In the genomic region with DNA sequence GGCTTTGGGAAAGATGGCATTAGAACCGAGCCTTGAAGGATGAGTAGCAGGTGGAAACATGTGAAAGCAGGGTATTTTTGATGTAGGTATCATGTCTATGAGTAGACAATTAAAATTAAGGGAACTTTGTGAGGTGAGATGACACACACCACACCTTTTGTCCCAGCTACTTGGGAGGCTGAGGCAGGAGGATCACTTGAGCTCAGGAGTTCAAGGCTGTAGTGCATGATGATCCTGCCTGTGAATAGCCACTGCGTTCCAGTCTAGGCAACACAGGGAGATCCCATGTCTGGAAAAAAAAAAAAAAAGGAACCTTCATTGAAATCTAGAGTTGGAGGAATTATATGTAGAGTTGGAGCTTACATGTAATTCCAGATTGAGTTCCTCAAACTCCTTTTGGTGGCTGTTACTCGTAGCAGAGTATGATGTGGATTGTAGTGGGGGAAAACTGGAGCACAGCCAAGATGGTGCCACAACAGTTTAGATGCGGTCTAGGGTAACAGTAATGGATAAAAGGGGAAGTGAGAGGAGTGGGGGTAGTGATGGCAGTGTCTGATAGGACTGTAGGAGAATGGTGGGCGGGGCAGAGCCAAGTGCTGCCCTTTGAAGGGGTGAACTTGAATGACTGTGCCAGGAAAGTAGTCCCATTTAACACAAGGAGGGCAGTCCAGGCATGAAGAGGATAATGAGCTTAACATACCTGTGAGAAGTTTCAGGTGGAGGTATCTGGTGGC, we compare ENCODE assay signal across 1 cellular context.
A peak's percentile ranks its signal among the peaks of the same experiment; 100 is the strongest.
TF ChIP-seq lines count a peak whose summit lies in the region.

No MANE protein-coding gene starts in this region.

TF ChIP-seq in GM12878, 131 proteins besides CTCF, POLR2A, EP300 and RAD21 (continued from another document and continues in another):
- TF ChIP-seq, protein P1, sequence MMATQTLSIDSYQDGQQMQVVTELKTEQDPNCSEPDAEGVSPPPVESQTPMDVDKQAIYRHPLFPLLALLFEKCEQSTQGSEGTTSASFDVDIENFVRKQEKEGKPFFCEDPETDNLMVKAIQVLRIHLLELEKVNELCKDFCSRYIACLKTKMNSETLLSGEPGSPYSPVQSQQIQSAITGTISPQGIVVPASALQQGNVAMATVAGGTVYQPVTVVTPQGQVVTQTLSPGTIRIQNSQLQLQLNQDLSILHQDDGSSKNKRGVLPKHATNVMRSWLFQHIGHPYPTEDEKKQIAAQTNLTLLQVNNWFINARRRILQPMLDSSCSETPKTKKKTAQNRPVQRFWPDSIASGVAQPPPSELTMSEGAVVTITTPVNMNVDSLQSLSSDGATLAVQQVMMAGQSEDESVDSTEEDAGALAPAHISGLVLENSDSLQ (IDR thresholded peaks at IDR 0.05): peak; percentile 25; the same call in 1 of the 2 replicates
- TF ChIP-seq PML (IDR thresholded peaks at IDR 0.05; ENCODE audit: low read length): no peak
- peak; percentile 79 for TF ChIP-seq SMAD1 (IDR thresholded peaks at IDR 0.05; ENCODE audit: low read depth, partially characterized antibody)
- TF ChIP-seq EED (IDR thresholded peaks at IDR 0.05; ENCODE audit: low read depth): peak; percentile 85
- peak; percentile 39; the same call in 1 of the 2 replicates for TF ChIP-seq YY1 (IDR thresholded peaks at IDR 0.05; ENCODE audit: low read depth, low read length)
- peak; percentile 88 for TF ChIP-seq DPF2 (IDR thresholded peaks at IDR 0.05)
- TF ChIP-seq ZNF592 (IDR thresholded peaks at IDR 0.05): no peak
- TF ChIP-seq, protein P2, sequence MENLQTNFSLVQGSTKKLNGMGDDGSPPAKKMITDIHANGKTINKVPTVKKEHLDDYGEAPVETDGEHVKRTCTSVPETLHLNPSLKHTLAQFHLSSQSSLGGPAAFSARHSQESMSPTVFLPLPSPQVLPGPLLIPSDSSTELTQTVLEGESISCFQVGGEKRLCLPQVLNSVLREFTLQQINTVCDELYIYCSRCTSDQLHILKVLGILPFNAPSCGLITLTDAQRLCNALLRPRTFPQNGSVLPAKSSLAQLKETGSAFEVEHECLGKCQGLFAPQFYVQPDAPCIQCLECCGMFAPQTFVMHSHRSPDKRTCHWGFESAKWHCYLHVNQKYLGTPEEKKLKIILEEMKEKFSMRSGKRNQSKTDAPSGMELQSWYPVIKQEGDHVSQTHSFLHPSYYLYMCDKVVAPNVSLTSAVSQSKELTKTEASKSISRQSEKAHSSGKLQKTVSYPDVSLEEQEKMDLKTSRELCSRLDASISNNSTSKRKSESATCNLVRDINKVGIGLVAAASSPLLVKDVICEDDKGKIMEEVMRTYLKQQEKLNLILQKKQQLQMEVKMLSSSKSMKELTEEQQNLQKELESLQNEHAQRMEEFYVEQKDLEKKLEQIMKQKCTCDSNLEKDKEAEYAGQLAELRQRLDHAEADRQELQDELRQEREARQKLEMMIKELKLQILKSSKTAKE (IDR thresholded peaks at IDR 0.05; ENCODE audit: low read depth, poor library complexity, severe bottlenecking): peak; percentile 39
- peak; percentile 66; the same call in 1 of the 2 replicates for TF ChIP-seq CHD2 (IDR thresholded peaks at IDR 0.05; ENCODE audit: borderline replicate concordance, low read depth, low read length)
- no peak for TF ChIP-seq USF1 (IDR thresholded peaks at IDR 0.05; ENCODE audit: borderline replicate concordance, extremely low read length, insufficient read depth, low read depth, low read length)
- TF ChIP-seq ZNF687 (IDR thresholded peaks at IDR 0.05): no peak
- no peak for TF ChIP-seq TCF7 (IDR thresholded peaks at IDR 0.05; ENCODE audit: borderline replicate concordance)
- TF ChIP-seq SIX5 (IDR thresholded peaks at IDR 0.05; ENCODE audit: low read depth, low read length, severe bottlenecking): no peak
- TF ChIP-seq BCL11A (IDR thresholded peaks at IDR 0.05; ENCODE audit: low read depth, low read length): peak; percentile 67; the same call in 1 of the 2 replicates
- TF ChIP-seq ETV6 (conservative IDR thresholded peaks at IDR 0.05 in 1 of 2, IDR thresholded peaks at IDR 0.05 in 1 of 2; ENCODE audit: borderline replicate concordance in 1 of 2, low read depth in 1 of 2): no peak
- TF ChIP-seq HSF1 (IDR thresholded peaks at IDR 0.05; ENCODE audit: low read depth, low read length): no peak
- TF ChIP-seq GATAD2B (conservative IDR thresholded peaks at IDR 0.05; ENCODE audit: low read depth): peak; percentile 53; the same call in 1 of the 2 replicates
- TF ChIP-seq, protein P3, sequence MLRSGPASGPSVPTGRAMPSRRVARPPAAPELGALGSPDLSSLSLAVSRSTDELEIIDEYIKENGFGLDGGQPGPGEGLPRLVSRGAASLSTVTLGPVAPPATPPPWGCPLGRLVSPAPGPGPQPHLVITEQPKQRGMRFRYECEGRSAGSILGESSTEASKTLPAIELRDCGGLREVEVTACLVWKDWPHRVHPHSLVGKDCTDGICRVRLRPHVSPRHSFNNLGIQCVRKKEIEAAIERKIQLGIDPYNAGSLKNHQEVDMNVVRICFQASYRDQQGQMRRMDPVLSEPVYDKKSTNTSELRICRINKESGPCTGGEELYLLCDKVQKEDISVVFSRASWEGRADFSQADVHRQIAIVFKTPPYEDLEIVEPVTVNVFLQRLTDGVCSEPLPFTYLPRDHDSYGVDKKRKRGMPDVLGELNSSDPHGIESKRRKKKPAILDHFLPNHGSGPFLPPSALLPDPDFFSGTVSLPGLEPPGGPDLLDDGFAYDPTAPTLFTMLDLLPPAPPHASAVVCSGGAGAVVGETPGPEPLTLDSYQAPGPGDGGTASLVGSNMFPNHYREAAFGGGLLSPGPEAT (IDR thresholded peaks at IDR 0.05; ENCODE audit: low read depth): peak; percentile 49; the same call in 1 of the 2 replicates
- TF ChIP-seq ATF7 (IDR thresholded peaks at IDR 0.05; ENCODE audit: low read depth): peak; percentile 67
- no peak for TF ChIP-seq NFXL1 (IDR thresholded peaks at IDR 0.05; ENCODE audit: borderline replicate concordance)
- TF ChIP-seq SP1 (IDR thresholded peaks at IDR 0.05; ENCODE audit: low read depth, low read length): peak; percentile 65
- TF ChIP-seq MYB (IDR thresholded peaks at IDR 0.05; ENCODE audit: borderline replicate concordance, low read depth, low read length): no peak
- no peak for TF ChIP-seq ZBED1 (IDR thresholded peaks at IDR 0.05; ENCODE audit: borderline replicate concordance)
- TF ChIP-seq CBFB (IDR thresholded peaks at IDR 0.05; ENCODE audit: low read depth): 0 out of 2 replicates have a peak, but pooled peaks have one; percentile 32
- peak; percentile 27; the same call in 1 of the 2 replicates for TF ChIP-seq MTA3 (IDR thresholded peaks at IDR 0.05; ENCODE audit: borderline replicate concordance, low read length)
- no peak for TF ChIP-seq SIN3A (IDR thresholded peaks at IDR 0.05; ENCODE audit: low read depth, low read length)
- TF ChIP-seq SMAD5 (IDR thresholded peaks at IDR 0.05; ENCODE audit: low read depth): no peak
- peak; percentile 77; the same call in 1 of the 2 replicates for TF ChIP-seq MTA2 (IDR thresholded peaks at IDR 0.05; ENCODE audit: low read depth)
- TF ChIP-seq IKZF2 (IDR thresholded peaks at IDR 0.05): peak; percentile 88 to 90
- TF ChIP-seq KAT2A (conservative IDR thresholded peaks at IDR 0.05; ENCODE audit: control insufficient read depth, low read depth, low read length): no peak
- peak; percentile 97 for TF ChIP-seq IRF4 (IDR thresholded peaks at IDR 0.05; ENCODE audit: low read depth, low read length)
- TF ChIP-seq RB1 (IDR thresholded peaks at IDR 0.05; ENCODE audit: borderline replicate concordance): no peak
- TF ChIP-seq, protein P4, sequence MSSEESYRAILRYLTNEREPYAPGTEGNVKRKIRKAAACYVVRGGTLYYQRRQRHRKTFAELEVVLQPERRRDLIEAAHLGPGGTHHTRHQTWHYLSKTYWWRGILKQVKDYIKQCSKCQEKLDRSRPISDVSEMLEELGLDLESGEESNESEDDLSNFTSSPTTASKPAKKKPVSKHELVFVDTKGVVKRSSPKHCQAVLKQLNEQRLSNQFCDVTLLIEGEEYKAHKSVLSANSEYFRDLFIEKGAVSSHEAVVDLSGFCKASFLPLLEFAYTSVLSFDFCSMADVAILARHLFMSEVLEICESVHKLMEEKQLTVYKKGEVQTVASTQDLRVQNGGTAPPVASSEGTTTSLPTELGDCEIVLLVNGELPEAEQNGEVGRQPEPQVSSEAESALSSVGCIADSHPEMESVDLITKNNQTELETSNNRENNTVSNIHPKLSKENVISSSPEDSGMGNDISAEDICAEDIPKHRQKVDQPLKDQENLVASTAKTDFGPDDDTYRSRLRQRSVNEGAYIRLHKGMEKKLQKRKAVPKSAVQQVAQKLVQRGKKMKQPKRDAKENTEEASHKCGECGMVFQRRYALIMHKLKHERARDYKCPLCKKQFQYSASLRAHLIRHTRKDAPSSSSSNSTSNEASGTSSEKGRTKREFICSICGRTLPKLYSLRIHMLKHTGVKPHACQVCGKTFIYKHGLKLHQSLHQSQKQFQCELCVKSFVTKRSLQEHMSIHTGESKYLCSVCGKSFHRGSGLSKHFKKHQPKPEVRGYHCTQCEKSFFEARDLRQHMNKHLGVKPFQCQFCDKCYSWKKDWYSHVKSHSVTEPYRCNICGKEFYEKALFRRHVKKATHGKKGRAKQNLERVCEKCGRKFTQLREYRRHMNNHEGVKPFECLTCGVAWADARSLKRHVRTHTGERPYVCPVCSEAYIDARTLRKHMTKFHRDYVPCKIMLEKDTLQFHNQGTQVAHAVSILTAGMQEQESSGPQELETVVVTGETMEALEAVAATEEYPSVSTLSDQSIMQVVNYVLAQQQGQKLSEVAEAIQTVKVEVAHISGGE (CRISPR knock-in tag; IDR thresholded peaks at IDR 0.05): no peak
- no peak for TF ChIP-seq ZSCAN29 (IDR thresholded peaks at IDR 0.05)
- TF ChIP-seq NBN (IDR thresholded peaks at IDR 0.05): peak; percentile 74; the same call in 1 of the 2 replicates
- no peak for TF ChIP-seq ESRRA (IDR thresholded peaks at IDR 0.05; ENCODE audit: low read length)
